Comparison of ENCODE assay signal across 8 cellular contexts in genomic region chr11:1050581-1051355, GRCh38. TPM values are rescaled to one million over a fixed set of nuclear protein-coding genes. Genes with fewer than 3 reads are reported as not detected.
A peak's percentile ranks its signal among the peaks of the same experiment; 100 is the strongest.
DNase-seq lines count a peak whose midpoint lies in the region; ATAC-seq and TF ChIP-seq lines count a peak whose summit lies in the region.

No MANE protein-coding gene starts in this region.

- peak; percentile 98 for TF ChIP-seq RAD21 in Ishikawa (IDR thresholded peaks at IDR 0.05; ENCODE audit: low read depth)

- H2BK120ac ChIP-seq in neuronal stem cell (ENCODE audit: low read depth, low read length): peak overlapping the region; percentile 72

- TF ChIP-seq EP300 in Ishikawa (IDR thresholded peaks at IDR 0.05; ENCODE audit: borderline replicate concordance): peak; percentile 32; the same call in 1 of the 2 replicates

- H3K9me3 ChIP-seq in neuronal stem cell (replicated peaks in 1 of 2; ENCODE audit: control insufficient read depth in 2 of 2, insufficient read depth in 1 of 2, low read depth in 1 of 2, low read length in 2 of 2): no peaks in the 10 kb centered on the region

- H3K4me1 ChIP-seq in neuronal stem cell (ENCODE audit: control insufficient read depth in 2 of 2, insufficient read depth in 1 of 2, low read depth in 1 of 2, low read length in 2 of 2): peaks cover 0 to 14% of the 10 kb centered on the region in 2 donors

- peak overlapping the region; percentile 98 for H2BK15ac ChIP-seq in neuronal stem cell (ENCODE audit: low read length)

- peaks cover 2% of the 10 kb centered on the region for H3K4me1 Mint-ChIP-seq in activated T-cell treated with anti-CD3 and anti-CD28 coated beads, Interleukin-2, amount 50 U/mL, for 4 hours (ENCODE audit: low read depth)

- H3K27me3 Mint-ChIP-seq in activated T-cell treated with anti-CD3 and anti-CD28 coated beads, Interleukin-2, amount 50 U/mL, for 4 hours (ENCODE audit: low read depth): peaks cover 25% of the 10 kb centered on the region

- H3K36me3 Mint-ChIP-seq in activated T-cell treated with anti-CD3 and anti-CD28 coated beads, Interleukin-2, amount 50 U/mL, for 4 hours (ENCODE audit: insufficient read depth): no peaks in the 10 kb centered on the region

- H3K27me3 ChIP-seq in neuronal stem cell (ENCODE audit: control insufficient read depth in 3 of 3, insufficient read depth in 3 of 3, low read depth in 1 of 3, low read length in 3 of 3): peaks cover 0 to 23% (median 0%) of the 10 kb centered on the region in 3 experiments

- no peaks in the 10 kb centered on the region for H3K79me1 ChIP-seq in neuronal stem cell (ENCODE audit: low read depth, low read length)

- no peak overlapping the region for H3K4me3 ChIP-seq in neuronal stem cell (ENCODE audit: low read length in 2 of 2)

- WGBS in neuronal stem cell (ENCODE audit: extremely low coverage in 2 of 2, insufficient read length in 2 of 2, insufficient replicate concordance in 1 of 2), 2 donors: no CpG with 5 or more reads among the region's 39 CpGs

- H3K9ac ChIP-seq in neuronal stem cell (ENCODE audit: low read depth, low read length, poor library complexity): peak overlapping the region; percentile 60

- peak overlapping the region; percentile 56 for H3K14ac ChIP-seq in neuronal stem cell (ENCODE audit: low read length)

- peak overlapping the region; percentile 22 for H4K91ac ChIP-seq in neuronal stem cell (ENCODE audit: low read depth, low read length, poor library complexity)

- H3K23ac ChIP-seq in neuronal stem cell (ENCODE audit: low read depth, low read length, poor library complexity): peak overlapping the region; percentile 89

- peak overlapping the region; percentile 97 for H3K4ac ChIP-seq in neuronal stem cell (ENCODE audit: low read length)

- H3K27ac ChIP-seq in neuronal stem cell (replicated peaks; ENCODE audit: low read length): no peak overlapping the region

- peak overlapping the region; percentile 94 for H3K18ac ChIP-seq in neuronal stem cell (ENCODE audit: low read length)

- H2AK5ac ChIP-seq in neuronal stem cell (ENCODE audit: low read depth, low read length): peak overlapping the region; percentile 100

- no peaks in the 10 kb centered on the region for H3K9me3 Mint-ChIP-seq in activated T-cell treated with anti-CD3 and anti-CD28 coated beads, Interleukin-2, amount 50 U/mL, for 4 hours

- no peaks in the 10 kb centered on the region for H3K36me3 ChIP-seq in neuronal stem cell (replicated peaks in 1 of 2; ENCODE audit: control insufficient read depth in 2 of 2, insufficient read depth in 2 of 2, low read length in 2 of 2)

- peak overlapping the region; percentile 6 for H4K8ac ChIP-seq in neuronal stem cell (ENCODE audit: low read depth, low read length)

- peak overlapping the region; percentile 97 for H2BK12ac ChIP-seq in neuronal stem cell (ENCODE audit: low read length)

- peak overlapping the region; percentile 75 for H2BK5ac ChIP-seq in neuronal stem cell (ENCODE audit: low read length)

- ATAC-seq in activated T-cell treated with anti-CD3 and anti-CD28 coated beads, Interleukin-2, amount 50 U/mL, for 4 hours: peak; percentile 99

- DNase-seq in SHP77 (lab: John Stamatoyannopoulos, UW): peak; percentile 50 to 61
- no peak for DNase-seq in SHP77 treated with DMSO at 0.1 percent for 48 hours (lab: John Stamatoyannopoulos, UW)
- DNase-seq in OCI-M1 (lab: John Stamatoyannopoulos, UW): peak; percentile 74
- peak; percentile 68 for DNase-seq in activated T-cell treated with anti-CD3 and anti-CD28 coated beads, Interleukin-2, amount 50 U/mL, for 4 hours
- DNase-seq in fibroblast of peridontal ligament (ENCODE audit: extremely low read depth): peak; percentile 41
- DNase-seq in neuronal stem cell (ENCODE audit: low spot score): peak; percentile 52
- DNase-seq in superior temporal gyrus (ENCODE audit: extremely low spot score): peak; percentile 62

- H2AFZ ChIP-seq in neuronal stem cell (ENCODE audit: low read length): peak overlapping the region; percentile 71

- no peak overlapping the region for H3K4me2 ChIP-seq in neuronal stem cell (ENCODE audit: insufficient read depth, low read length, poor library complexity, severe bottlenecking)

- no peak overlapping the region for H3K4me3 Mint-ChIP-seq in activated T-cell treated with anti-CD3 and anti-CD28 coated beads, Interleukin-2, amount 50 U/mL, for 4 hours

TF ChIP-seq in Ishikawa, 13 proteins besides CTCF, POLR2A, EP300 and RAD21:
- TF ChIP-seq MAX (IDR thresholded peaks at IDR 0.05): peak; percentile 72
- no peak for TF ChIP-seq EGR1 (IDR thresholded peaks at IDR 0.05)
- no peak; the same call in 1 of the 2 replicates for TF ChIP-seq TCF12 (IDR thresholded peaks at IDR 0.05; ENCODE audit: low read depth)
- TF ChIP-seq YY1 (IDR thresholded peaks at IDR 0.05; ENCODE audit: low read depth): peak; percentile 34; the same call in 1 of the 2 replicates

RNA-seq across cellular contexts. Expression of gene MUC6, which starts 14.2 kb away (rescaled TPM):
- under 1 TPM in 1 of 3 donors, not detected in 2; 0.30 TPM for total RNA-seq in activated T-cell treated with anti-CD3 and anti-CD28 coated beads, Interleukin-2, amount 50 U/mL, for 4 hours
- not detected for polyA plus RNA-seq in neuronal stem cell (2013, experiment 1 of 2)
- polyA plus RNA-seq in neuronal stem cell (2013, experiment 2 of 2): not detected

RNA-seq across cellular contexts. Expression of gene MUC2, which starts 23.9 kb away (rescaled TPM):
- total RNA-seq in activated T-cell treated with anti-CD3 and anti-CD28 coated beads, Interleukin-2, amount 50 U/mL, for 4 hours: under 1 TPM; 0.08 to 0.30 (median 0.24) TPM
- not detected for polyA plus RNA-seq in neuronal stem cell (2013, experiment 1 of 2)
- polyA plus RNA-seq in neuronal stem cell (2013, experiment 2 of 2): under 0.01 TPM
